12 cellular contexts compared by ENCODE assay signal in genomic region chr1:21898326-21899155, GRCh38. TPM values are rescaled to one million over a fixed set of nuclear protein-coding genes. Genes with fewer than 3 reads are reported as not detected.
A peak's percentile ranks its signal among the peaks of the same experiment; 100 is the strongest.
DNase-seq lines count a peak whose midpoint lies in the region; ATAC-seq and TF ChIP-seq lines count a peak whose summit lies in the region.
"Had no signal": no experiment of that assay in that cellular context is flagged by ENCODE, and none has a peak within 500 bp of the region (broad histone marks: within the 10 kb centered on the region; RNA-seq: fewer than 3 reads in every experiment).

No MANE protein-coding gene starts in this region.

- H2AK5ac ChIP-seq in neuronal stem cell (ENCODE audit: low read depth, low read length), result no peak overlapping the region

- ATAC-seq in gastroesophageal sphincter (no peak), upper lobe of left lung (ENCODE audit: low FRiP score in 2 of 2) (no peak), GM21515 (IDR thresholded peaks at IDR 0.05; ENCODE audit: unreplicated experiment) (no peak)

- peaks cover 0 to 41% of the 10 kb centered on the region in 2 donors for H3K36me3 ChIP-seq in gastroesophageal sphincter
- peaks cover 19 to 22% of the 10 kb centered on the region in 2 donors for H3K36me3 ChIP-seq in neuronal stem cell (replicated peaks in 1 of 2; ENCODE audit: control insufficient read depth in 2 of 2, insufficient read depth in 2 of 2, low read length in 2 of 2)
- H3K36me3 ChIP-seq in uterus, result no peaks in the 10 kb centered on the region
- H3K36me3 ChIP-seq in upper lobe of left lung, result peaks cover 3 to 20% (median 12%) of the 10 kb centered on the region in 4 donors
- H3K36me3 ChIP-seq in prostate gland, result no peaks in the 10 kb centered on the region

- H3K79me1 ChIP-seq in neuronal stem cell (ENCODE audit: low read depth, low read length), result peaks cover 4% of the 10 kb centered on the region

- H3K23ac ChIP-seq in neuronal stem cell (ENCODE audit: low read depth, low read length, poor library complexity), result no peak overlapping the region

- H3K4me3 Mint-ChIP-seq in activated naive CD4-positive, alpha-beta T cell treated with anti-CD3 and anti-CD28 coated beads, Interleukin-2, amount 10 ng/mL, durations not matched to agents 7 days and 5 days, result no peak overlapping the region
- H3K4me3 Mint-ChIP-seq: T-helper 1 cell treated with Interleukin-12 subunit alpha and Interleukin-12 subunit beta and Interleukin-4 antibody, amounts not matched to agents 30 μg/mL and 1 μg/mL, for 36 hours had no signal

- no peaks in the 10 kb centered on the region for H3K36me3 Mint-ChIP-seq in activated naive CD4-positive, alpha-beta T cell treated with anti-CD3 and anti-CD28 coated beads, Interleukin-2, amount 10 ng/mL, durations not matched to agents 7 days and 5 days

- no peak overlapping the region for H2AFZ ChIP-seq in neuronal stem cell (ENCODE audit: low read length)
- H2AFZ ChIP-seq: hepatocyte had no signal

- H3K9ac ChIP-seq in neuronal stem cell (ENCODE audit: low read depth, low read length, poor library complexity), result no peak overlapping the region

- DNase-seq in activated naive CD4-positive, alpha-beta T cell treated with anti-CD3 and anti-CD28 coated beads, Interleukin-2, amount 10 ng/mL, durations not matched to agents 7 days and 5 days, result no peak
- DNase-seq in activated naive CD4-positive, alpha-beta T cell treated with anti-CD3 and anti-CD28 coated beads, Interleukin-2, amount 50 U/mL, for 16 hours, result no peak
- DNase-seq in neuronal stem cell (ENCODE audit: low spot score), result no peak
- no peak for DNase-seq in uterus
- no peak for DNase-seq in upper lobe of left lung
- no peak for DNase-seq in prostate gland (ENCODE audit: low spot score)
- DNase-seq: activated effector memory CD4-positive, alpha-beta T cell treated with Interleukin-2 at 50 U/mL for 16 hours had no signal

- no peak overlapping the region for H2BK120ac ChIP-seq in neuronal stem cell (ENCODE audit: low read depth, low read length)

- H4K91ac ChIP-seq in neuronal stem cell (ENCODE audit: low read depth, low read length, poor library complexity), result peak overlapping the region; percentile 25

- no peak overlapping the region for H3K18ac ChIP-seq in neuronal stem cell (ENCODE audit: low read length)

- no peak overlapping the region for H3K4ac ChIP-seq in neuronal stem cell (ENCODE audit: low read length)

- H3K4me1 ChIP-seq in gastroesophageal sphincter (peaks cover 15 to 100% (median 97%) of the 10 kb centered on the region in 3 donors), neuronal stem cell (ENCODE audit: control insufficient read depth in 2 of 2, insufficient read depth in 1 of 2, low read depth in 1 of 2, low read length in 2 of 2) (peaks cover 15 to 24% of the 10 kb centered on the region in 2 donors), uterus (peaks cover 25 to 69% of the 10 kb centered on the region in 2 donors), upper lobe of left lung (peaks cover 33 to 57% (median 50%) of the 10 kb centered on the region in 4 donors), prostate gland (replicated peaks) (peaks cover 22% of the 10 kb centered on the region)

- H3K4me3 ChIP-seq in gastroesophageal sphincter (no peak overlapping the region), neuronal stem cell (ENCODE audit: low read length in 2 of 2) (no peak overlapping the region), uterus (no peak overlapping the region), upper lobe of left lung (no peak overlapping the region), prostate gland (no peak overlapping the region)
- H3K4me3 ChIP-seq: hepatocyte had no signal

- 28 to 40% methylated on average over 1 to 7 of the region's 16 CpGs for whole genome bisulfite sequencing in gastroesophageal sphincter (ENCODE audit: low coverage in 1 of 2), 2 donors
- WGBS in neuronal stem cell (ENCODE audit: extremely low coverage in 2 of 2, insufficient read length in 2 of 2, insufficient replicate concordance in 1 of 2), 2 donors, result no CpG with 5 or more reads among the region's 16 CpGs
- WGBS in upper lobe of left lung, 2 donors, result 66 to 72% methylated on average over 13 to 16 of the region's 16 CpGs
- 74% methylated on average over 16 of the region's 16 CpGs for whole genome bisulfite sequencing in prostate gland

- CTCF ChIA-PET in activated naive CD4-positive, alpha-beta T cell treated with anti-CD3 and anti-CD28 coated beads, Interleukin-2, amount 10 ng/mL, durations not matched to agents 7 days and 5 days (lab: Charles Lee), result interaction anchor here (1.9 kb wide), 1 partner anchor 18 kb away, joined by 7 read pairs; no protein-coding TSS in a partner anchor

- H3K9me3 ChIP-seq in gastroesophageal sphincter, result no peaks in the 10 kb centered on the region
- H3K9me3 ChIP-seq in neuronal stem cell (replicated peaks in 1 of 2; ENCODE audit: control insufficient read depth in 2 of 2, insufficient read depth in 1 of 2, low read depth in 1 of 2, low read length in 2 of 2), result no peaks in the 10 kb centered on the region
- no peaks in the 10 kb centered on the region for H3K9me3 ChIP-seq in uterus
- no peaks in the 10 kb centered on the region for H3K9me3 ChIP-seq in upper lobe of left lung
- H3K9me3 ChIP-seq in prostate gland, result no peaks in the 10 kb centered on the region

- H2BK12ac ChIP-seq in neuronal stem cell (ENCODE audit: low read length), result no peak overlapping the region

- H3K27me3 Mint-ChIP-seq in activated naive CD4-positive, alpha-beta T cell treated with anti-CD3 and anti-CD28 coated beads, Interleukin-2, amount 10 ng/mL, durations not matched to agents 7 days and 5 days, result peaks cover 9% of the 10 kb centered on the region

- TF ChIP-seq EP300 in gastroesophageal sphincter (IDR thresholded peaks at IDR 0.05) (no peak), upper lobe of left lung (IDR thresholded peaks at IDR 0.05) (no peak)

- TF ChIP-seq CTCF in gastroesophageal sphincter (IDR thresholded peaks at IDR 0.05) (no peak), uterus (IDR thresholded peaks at IDR 0.05) (no peak), upper lobe of left lung (IDR thresholded peaks at IDR 0.05) (no peak), prostate gland (IDR thresholded peaks at IDR 0.05) (no peak)

- H3K14ac ChIP-seq in neuronal stem cell (ENCODE audit: low read length), result no peak overlapping the region

- H3K27me3 ChIP-seq in gastroesophageal sphincter (no peaks in the 10 kb centered on the region), neuronal stem cell (ENCODE audit: control insufficient read depth in 3 of 3, insufficient read depth in 3 of 3, low read depth in 1 of 3, low read length in 3 of 3) (no peaks in the 10 kb centered on the region), uterus (no peaks in the 10 kb centered on the region), upper lobe of left lung (no peaks in the 10 kb centered on the region), prostate gland (replicated peaks; ENCODE audit: insufficient read depth) (no peaks in the 10 kb centered on the region)
- H3K27me3 ChIP-seq: hepatocyte had no signal

- peak overlapping the region; percentile 17 to 98 (median 98) for H3K27ac ChIP-seq in gastroesophageal sphincter
- H3K27ac ChIP-seq in neuronal stem cell (replicated peaks; ENCODE audit: low read length), result no peak overlapping the region
- peak overlapping the region; percentile 93 for H3K27ac ChIP-seq in uterus
- H3K27ac ChIP-seq in upper lobe of left lung, result peak overlapping the region in 2 of 4 donors; percentile 10 to 38
- peak overlapping the region in 1 of 2 donors; percentile 40 for H3K27ac ChIP-seq in prostate gland
- H3K27ac ChIP-seq: 22Rv1 had no signal

- no peak overlapping the region for H3K4me2 ChIP-seq in neuronal stem cell (ENCODE audit: insufficient read depth, low read length, poor library complexity, severe bottlenecking)
- H3K4me2 ChIP-seq: hepatocyte had no signal

- H4K8ac ChIP-seq in neuronal stem cell (ENCODE audit: low read depth, low read length), result no peak overlapping the region

- H2BK5ac ChIP-seq in neuronal stem cell (ENCODE audit: low read length), result no peak overlapping the region

- TF ChIP-seq POLR2A in gastroesophageal sphincter (IDR thresholded peaks at IDR 0.05) (no peak), uterus (IDR thresholded peaks at IDR 0.05) (no peak), upper lobe of left lung (IDR thresholded peaks at IDR 0.05) (no peak), prostate gland (IDR thresholded peaks at IDR 0.05) (no peak)

- H3K4me1 Mint-ChIP-seq in activated naive CD4-positive, alpha-beta T cell treated with anti-CD3 and anti-CD28 coated beads, Interleukin-2, amount 10 ng/mL, durations not matched to agents 7 days and 5 days, result no peaks in the 10 kb centered on the region

- intact Hi-C loops in uterus (cut with DNase I; ENCODE audit: low total_unique reads) (loop anchor here (10.0 kb wide), 1 partner anchor 46 kb away; no protein-coding TSS in a partner anchor), prostate gland (cut with DNase I) (loop anchor here (5.0 kb wide), 1 partner anchor 44 kb away; no protein-coding TSS in a partner anchor)

- H3K9me3 Mint-ChIP-seq in activated naive CD4-positive, alpha-beta T cell treated with anti-CD3 and anti-CD28 coated beads, Interleukin-2, amount 10 ng/mL, durations not matched to agents 7 days and 5 days, result no peaks in the 10 kb centered on the region
- H3K9me3 Mint-ChIP-seq: T-helper 1 cell treated with Interleukin-12 subunit alpha and Interleukin-12 subunit beta and Interleukin-4 antibody, amounts not matched to agents 30 μg/mL and 1 μg/mL, for 36 hours had no signal

- H3K27ac Mint-ChIP-seq in activated naive CD4-positive, alpha-beta T cell treated with anti-CD3 and anti-CD28 coated beads, Interleukin-2, amount 10 ng/mL, durations not matched to agents 7 days and 5 days, result peak overlapping the region; percentile 78
- H3K27ac Mint-ChIP-seq: T-helper 1 cell treated with Interleukin-12 subunit alpha and Interleukin-12 subunit beta and Interleukin-4 antibody, amounts not matched to agents 30 μg/mL and 1 μg/mL, for 36 hours had no signal

- no peak overlapping the region for H2BK15ac ChIP-seq in neuronal stem cell (ENCODE audit: low read length)

RNA-seq across cellular contexts. Expression of gene HSPG2, which starts 38.6 kb away (rescaled TPM):
- total RNA-seq in gastroesophageal sphincter (1,000 to 10,000 TPM in 1 of 4 donors, 100 to 1,000 TPM in 3; 311 to 1,021 (median 351) TPM), uterus (100 to 1,000 TPM in 3 of 4 donors, 10 to 100 TPM in 1; 96.8 to 677 (median 290) TPM), upper lobe of left lung (100 to 1,000 TPM; 104 to 433 (median 227) TPM), prostate gland (100 to 1,000 TPM; 135 to 257 TPM)
- polyA plus RNA-seq in neuronal stem cell (2013, experiment 1 of 2), result 11.0 TPM
- polyA plus RNA-seq in neuronal stem cell (2013, experiment 2 of 2), result 10.9 TPM
